Comparison of ENCODE assay signal across 24 cellular contexts in the genomic region with DNA sequence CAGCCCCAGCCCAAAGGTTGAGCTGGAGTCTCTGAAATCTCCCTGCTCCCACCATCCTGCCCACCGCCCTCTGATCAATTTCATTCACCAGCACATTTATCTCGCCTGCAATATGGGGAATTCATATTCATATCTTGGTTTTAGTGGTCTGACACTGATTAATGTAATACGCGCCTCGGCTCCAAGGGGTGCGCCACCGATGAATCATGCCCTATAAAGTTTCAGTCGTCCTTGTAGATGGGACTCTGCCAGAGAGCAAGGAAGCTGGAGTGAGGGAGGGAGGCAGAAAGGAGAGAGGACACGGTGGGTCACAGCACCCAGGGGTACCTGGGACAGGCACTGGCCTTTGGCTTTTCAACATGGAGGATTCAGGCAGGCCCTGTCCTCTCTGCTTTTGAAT. TPM values are rescaled to one million over a fixed set of nuclear protein-coding genes. Genes with fewer than 3 reads are reported as not detected.
DNase-seq lines count a peak whose midpoint lies in the region; ATAC-seq and TF ChIP-seq lines count a peak whose summit lies in the region.
"Had no signal": no experiment of that assay in that cellular context is flagged by ENCODE, and none has a peak within 500 bp of the region (broad histone marks: within the 10 kb centered on the region; RNA-seq: fewer than 3 reads in every experiment).

No MANE protein-coding gene starts in this region.

- no peak for TF ChIP-seq POLR2A in spleen (IDR thresholded peaks at IDR 0.05)

- no peak overlapping the region for H3K4me3 ChIP-seq in BLaER1 treated with 17β-estradiol and CSF1 and Interleukin-3, amounts not matched to agents 10 nM and 100 nM
- H3K4me3 ChIP-seq in astrocyte of the spinal cord (ENCODE audit: low read depth, low read length) (no peak overlapping the region), epithelial cell of proximal tubule (ENCODE audit: low read depth, low read length) (peak overlapping the region; percentile 4), spleen (no peak overlapping the region)
- H3K4me3 ChIP-seq: A549, GM12878, GM23338 had no signal

- H3K4me2 ChIP-seq in BLaER1 treated with 17β-estradiol and CSF1 and Interleukin-3, amounts not matched to agents 10 nM and 100 nM, result peak overlapping the region in 9 of 11 experiments; percentile 81 to 99 (median 94); a peak in 18 of 22 replicates
- H3K4me2 ChIP-seq: A549, GM23338 had no signal

- peaks cover 0 to 62% (median 33%) of the 10 kb centered on the region in 11 experiments; a peak in 14 of 22 replicates for H3K36me3 ChIP-seq in BLaER1 treated with 17β-estradiol and CSF1 and Interleukin-3, amounts not matched to agents 10 nM and 100 nM
- no peaks in the 10 kb centered on the region for H3K36me3 ChIP-seq in spleen

- H4K20me1 ChIP-seq in BLaER1 treated with 17β-estradiol and CSF1 and Interleukin-3, amounts not matched to agents 10 nM and 100 nM, result peaks cover 44 to 68% (median 60%) of the 10 kb centered on the region in 11 experiments; a peak in 20 of 22 replicates

- 59 to 78% (median 65%) methylated on average over 9 of the region's 9 CpGs for WGBS in spleen, 5 donors

- TF ChIP-seq CTCF in astrocyte of the spinal cord (IDR thresholded peaks at IDR 0.05; ENCODE audit: low read depth, low read length) (no peak), epithelial cell of proximal tubule (conservative IDR thresholded peaks at IDR 0.05; ENCODE audit: low read depth, low read length) (no peak), spleen (IDR thresholded peaks at IDR 0.05 in 8 of 11, conservative IDR thresholded peaks at IDR 0.05 in 3 of 11) (no peak)

- peak overlapping the region in 5 of 11 experiments; percentile 91 to 98 (median 97); a peak in 7 of 22 replicates for H3K9ac ChIP-seq in BLaER1 treated with 17β-estradiol and CSF1 and Interleukin-3, amounts not matched to agents 10 nM and 100 nM

- in situ Hi-C loops in astrocyte of the spinal cord (cut with HindIII; ENCODE audit: low sequenced_read_pairs), result no loop called here

- peaks cover 57 to 86% (median 77%) of the 10 kb centered on the region in 11 experiments for H3K27me3 ChIP-seq in BLaER1 treated with 17β-estradiol and CSF1 and Interleukin-3, amounts not matched to agents 10 nM and 100 nM
- peaks cover 2 to 100% (median 77%) of the 10 kb centered on the region in 7 donors for H3K27me3 ChIP-seq in spleen (replicated peaks in 1 of 7)

- H3K27ac ChIP-seq in BLaER1 treated with 17β-estradiol and CSF1 and Interleukin-3, amounts not matched to agents 10 nM and 100 nM, result peak overlapping the region in 8 of 11 experiments; percentile 59 to 97 (median 94); a peak in 13 of 22 replicates
- no peak overlapping the region for H3K27ac ChIP-seq in spleen
- H3K27ac ChIP-seq: A549, RWPE1 had no signal

- peaks cover 55 to 95% (median 80%) of the 10 kb centered on the region in 10 experiments for H3K4me1 ChIP-seq in BLaER1 treated with 17β-estradiol and CSF1 and Interleukin-3, amounts not matched to agents 10 nM and 100 nM
- H3K4me1 ChIP-seq in spleen, result peaks cover 0 to 39% (median 10%) of the 10 kb centered on the region in 6 donors
- H3K4me1 ChIP-seq: A549, Caco-2 had no signal

- ATAC-seq in HG02759 (IDR thresholded peaks at IDR 0.05; ENCODE audit: unreplicated experiment) (no peak), GM21381 (IDR thresholded peaks at IDR 0.05; ENCODE audit: unreplicated experiment) (no peak)
- ATAC-seq: A549, GM12878, GM23338 had no signal

- peaks cover 0 to 12% (median 0%) of the 10 kb centered on the region in 11 experiments; a peak in 4 of 22 replicates for H3K9me3 ChIP-seq in BLaER1 treated with 17β-estradiol and CSF1 and Interleukin-3, amounts not matched to agents 10 nM and 100 nM (replicated peaks in 1 of 11)
- H3K9me3 ChIP-seq in spleen, result no peaks in the 10 kb centered on the region
- H3K9me3 ChIP-seq: A549 had no signal

- intact Hi-C loops in spleen (cut with DNase I; ENCODE audit: low total_unique reads), result no loop called here

- DNase-seq in astrocyte of the spinal cord (ENCODE audit: low read depth, low spot score), result peak; percentile 2
- no peak for DNase-seq in epithelial cell of proximal tubule (ENCODE audit: low read depth)
- DNase-seq in spleen, result peak; percentile 59
- no peak for DNase-seq in NCI-H1436 treated with DMSO at 0.1 percent for 48 hours (lab: John Stamatoyannopoulos, UW)
- no peak for DNase-seq in SK-N-DZ (ENCODE audit: low spot score)
- DNase-seq: Caco-2; CD4-positive, alpha-beta memory T cell; DMS 273 treated with DMSO at 0.1 percent for 48 hours; DMS79 treated with DMSO at 0.1 percent for 48 hours; HCEC 1CT; KG1; NCI-H1105; NCI-H2029 treated with DMSO at 0.1 percent for 48 hours; NCI-H226; NCI-H510A treated with DMSO at 0.1 percent for 48 hours; NCI-H748 treated with DMSO at 0.1 percent for 48 hours; NK-92 treated with Interleukin-12 subunit alpha and Interleukin-12 subunit beta, amount 100 ng/mL, for 24 hours had no signal

RNA-seq across cellular contexts. Expression of a gene that starts 8.9 kb away (rescaled TPM):
- 18.0 and 22.1 TPM in 2 replicates for total RNA-seq in epithelial cell of proximal tubule
- not detected for total RNA-seq in spleen
- not detected for polyA plus RNA-seq in spleen
- polyA plus RNA-seq in SK-N-DZ (2014; cell fraction: cytosol; rRNA removed), result not detected in 2 replicates
- not detected in 2 replicates for polyA plus RNA-seq in SK-N-DZ (2014; cell fraction: nucleus; rRNA removed)
- total RNA-seq: Caco-2; CD4-positive, alpha-beta memory T cell; GM12878 had no signal
- polyA plus RNA-seq: A549; CD4-positive, alpha-beta memory T cell; GM12878 had no signal

Comparison
In these comparisons a context has a peak if more than half of its experiments do, and no peak if none do; other contexts are left out.
1. H3K27ac ChIP-seq: peak in BLaER1 treated with 17β-estradiol and CSF1 and Interleukin-3, amounts not matched to agents 10 nM and 100 nM (8 of 11); none in spleen (0 of 8).
2. DNase-seq: peak in astrocyte of the spinal cord (single experiment) and spleen (single experiment); none in epithelial cell of proximal tubule (single experiment), NCI-H1436 treated with DMSO at 0.1 percent for 48 hours (single experiment) and SK-N-DZ (single experiment).
3. RNA of a gene that starts 8.9 kb away (total RNA-seq): 18.0 to 22.1 TPM in epithelial cell of proximal tubule; not detected in spleen; every median in the first group is over 10 times any median in the second.